8 cellular contexts compared by ENCODE assay signal in the genomic region with DNA sequence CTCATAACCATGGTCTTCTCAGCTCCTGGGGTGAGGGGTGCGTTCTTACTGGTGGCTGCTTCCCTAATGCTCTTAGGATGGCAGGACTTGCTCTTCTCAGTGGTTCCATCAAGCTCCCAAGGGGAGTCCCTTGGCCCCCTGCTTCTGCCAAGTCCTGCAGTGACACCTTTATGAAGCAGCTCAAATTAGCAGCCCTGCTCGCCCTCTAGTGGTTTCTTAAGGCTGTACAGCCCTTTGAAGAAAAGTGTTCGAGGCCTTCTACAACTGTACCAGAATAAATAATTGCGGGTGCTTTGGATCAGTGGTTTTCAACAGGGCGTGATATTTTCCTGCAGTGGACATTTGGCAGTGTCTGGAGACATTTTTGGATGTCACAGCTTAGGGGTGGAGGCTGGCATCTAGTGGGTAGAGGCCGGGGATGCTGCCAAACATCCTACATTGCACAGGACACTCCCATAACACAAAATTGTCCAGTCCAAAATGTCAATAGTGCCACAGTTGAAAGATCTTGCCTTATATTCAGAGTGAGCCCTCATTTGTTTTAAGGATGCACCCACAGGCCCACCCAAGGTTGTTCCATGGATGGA.
A peak's percentile ranks its signal among the peaks of the same experiment; 100 is the strongest.
DNase-seq lines count a peak whose midpoint lies in the region; ATAC-seq and TF ChIP-seq lines count a peak whose summit lies in the region.

No MANE protein-coding gene starts in this region.

- intact Hi-C loops in activated CD4-positive, alpha-beta T cell treated with anti-CD3 and anti-CD28 coated beads for 36 hours (cut with DNase I, micrococcal nuclease) = loop anchor here in 1 of 2 experiments (10.0 kb wide), 1 partner anchor 160 kb away; no protein-coding TSS in a partner anchor

- no peaks in the 10 kb centered on the region for H3K9me3 Mint-ChIP-seq in activated CD4-positive, alpha-beta T cell treated with anti-CD3 and anti-CD28 coated beads for 36 hours (ENCODE audit: low read depth)
- no peaks in the 10 kb centered on the region for H3K9me3 Mint-ChIP-seq in effector memory CD8-positive, alpha-beta T cell
- peaks cover 5% of the 10 kb centered on the region for H3K9me3 Mint-ChIP-seq in osteocyte (ENCODE audit: unreplicated experiment)

- no peaks in the 10 kb centered on the region for H3K9me3 ChIP-seq in DND-41 (ENCODE audit: insufficient read depth, low read length, severe bottlenecking)

- peak; percentile 41 for DNase-seq in DND-41
- DNase-seq in M059J (ENCODE audit: low read depth) = peak; percentile 57
- peak; percentile 53 for DNase-seq in activated CD4-positive, alpha-beta T cell treated with anti-CD3 and anti-CD28 coated beads for 36 hours
- DNase-seq in effector memory CD8-positive, alpha-beta T cell = peak; percentile 13 to 20 (median 15)
- DNase-seq in osteocyte (ENCODE audit: extremely low spot score, unreplicated experiment) = no peak
- no peak for DNase-seq in midbrain (lab: John Stamatoyannopoulos, UW)

- no peaks in the 10 kb centered on the region for H3K36me3 Mint-ChIP-seq in activated CD4-positive, alpha-beta T cell treated with anti-CD3 and anti-CD28 coated beads for 36 hours (ENCODE audit: low read depth)
- no peaks in the 10 kb centered on the region for H3K36me3 Mint-ChIP-seq in effector memory CD8-positive, alpha-beta T cell (ENCODE audit: insufficient read depth)
- no peaks in the 10 kb centered on the region for H3K36me3 Mint-ChIP-seq in osteocyte (ENCODE audit: unreplicated experiment)

- H3K4me1 ChIP-seq in DND-41 (ENCODE audit: insufficient read depth, low read length) = no peaks in the 10 kb centered on the region

- H3K79me2 ChIP-seq in DND-41 (ENCODE audit: insufficient read depth, low read length) = no peaks in the 10 kb centered on the region

- ATAC-seq in DND-41 (ENCODE audit: insufficient read depth, low read depth) = peak; percentile 71; the same call in 1 of the 3 replicates
- ATAC-seq in GM19455 (IDR thresholded peaks at IDR 0.05; ENCODE audit: unreplicated experiment) = peak; percentile 82
- peak; percentile 66 for ATAC-seq in activated CD4-positive, alpha-beta T cell treated with anti-CD3 and anti-CD28 coated beads for 36 hours
- peak; percentile 53 for ATAC-seq in effector memory CD8-positive, alpha-beta T cell (replicated peaks)
- ATAC-seq in HG03571 (IDR thresholded peaks at IDR 0.05; ENCODE audit: unreplicated experiment) = no peak

- no peak overlapping the region for H3K9ac ChIP-seq in DND-41 (ENCODE audit: low read depth, low read length)

- H3K27ac ChIP-seq in DND-41 (ENCODE audit: low read length) = no peak overlapping the region

- TF ChIP-seq CTCF in DND-41 (IDR thresholded peaks at IDR 0.05; ENCODE audit: borderline replicate concordance, extremely low read depth, low read length, poor library complexity, severe bottlenecking) (peak; percentile 68), osteocyte (IDR thresholded peaks at IDR 0.05) (peak; percentile 76)

- no peaks in the 10 kb centered on the region for H4K20me1 ChIP-seq in DND-41 (ENCODE audit: insufficient read depth, low read length)

- no peaks in the 10 kb centered on the region for H3K27me3 ChIP-seq in DND-41 (ENCODE audit: insufficient read depth, low read length, poor library complexity)

- H2AFZ ChIP-seq in DND-41 (ENCODE audit: low read depth, low read length) = no peak overlapping the region

- peaks cover 11% of the 10 kb centered on the region for H3K4me1 Mint-ChIP-seq in activated CD4-positive, alpha-beta T cell treated with anti-CD3 and anti-CD28 coated beads for 36 hours
- H3K4me1 Mint-ChIP-seq in effector memory CD8-positive, alpha-beta T cell (ENCODE audit: low read depth in 2 of 2) = no peaks in the 10 kb centered on the region
- peaks cover 17% of the 10 kb centered on the region for H3K4me1 Mint-ChIP-seq in osteocyte (ENCODE audit: unreplicated experiment)

- H3K4me3 ChIP-seq in DND-41 (ENCODE audit: low read depth in 1 of 2, low read length in 2 of 2) = no peak overlapping the region

- no peak overlapping the region for H3K27ac Mint-ChIP-seq in activated CD4-positive, alpha-beta T cell treated with anti-CD3 and anti-CD28 coated beads for 36 hours
- H3K27ac Mint-ChIP-seq in effector memory CD8-positive, alpha-beta T cell = peak overlapping the region in 1 of 2 donors; percentile 33
- H3K27ac Mint-ChIP-seq in osteocyte (ENCODE audit: unreplicated experiment) = no peak overlapping the region

- no peaks in the 10 kb centered on the region for H3K27me3 Mint-ChIP-seq in activated CD4-positive, alpha-beta T cell treated with anti-CD3 and anti-CD28 coated beads for 36 hours
- peaks cover 0 to 4% of the 10 kb centered on the region in 2 donors for H3K27me3 Mint-ChIP-seq in effector memory CD8-positive, alpha-beta T cell
- H3K27me3 Mint-ChIP-seq in osteocyte (ENCODE audit: unreplicated experiment) = no peaks in the 10 kb centered on the region

- POLR2A ChIA-PET in activated CD4-positive, alpha-beta T cell treated with anti-CD3 and anti-CD28 coated beads for 36 hours (lab: Charles Lee) = no interaction called here

- H3K4me3 Mint-ChIP-seq in activated CD4-positive, alpha-beta T cell treated with anti-CD3 and anti-CD28 coated beads for 36 hours = no peak overlapping the region
- no peak overlapping the region for H3K4me3 Mint-ChIP-seq in effector memory CD8-positive, alpha-beta T cell
- H3K4me3 Mint-ChIP-seq in osteocyte (ENCODE audit: unreplicated experiment) = no peak overlapping the region

- CTCF ChIA-PET in activated CD4-positive, alpha-beta T cell treated with anti-CD3 and anti-CD28 coated beads for 36 hours (lab: Charles Lee) = interaction anchor here (0.8 to 1.2 kb wide), 3 partner anchors 9 to 68 kb away, joined by 3 to 8 read pairs (median 4); no protein-coding TSS in a partner anchor

- H3K4me2 ChIP-seq in DND-41 (ENCODE audit: insufficient read depth, low read length) = no peak overlapping the region

- no peaks in the 10 kb centered on the region for H3K36me3 ChIP-seq in DND-41 (ENCODE audit: insufficient read depth, low read length)

Comparison
In these comparisons a context has a peak if more than half of its experiments do, and no peak if none do; other contexts are left out.
1. DNase-seq: peak in DND-41 (single experiment), M059J (single experiment), activated CD4-positive, alpha-beta T cell treated with anti-CD3 and anti-CD28 coated beads for 36 hours (single experiment) and effector memory CD8-positive, alpha-beta T cell (3 of 3); none in osteocyte (single experiment) and midbrain (single experiment).